ENCODE assay signal across 8 cellular contexts in the genomic region with DNA sequence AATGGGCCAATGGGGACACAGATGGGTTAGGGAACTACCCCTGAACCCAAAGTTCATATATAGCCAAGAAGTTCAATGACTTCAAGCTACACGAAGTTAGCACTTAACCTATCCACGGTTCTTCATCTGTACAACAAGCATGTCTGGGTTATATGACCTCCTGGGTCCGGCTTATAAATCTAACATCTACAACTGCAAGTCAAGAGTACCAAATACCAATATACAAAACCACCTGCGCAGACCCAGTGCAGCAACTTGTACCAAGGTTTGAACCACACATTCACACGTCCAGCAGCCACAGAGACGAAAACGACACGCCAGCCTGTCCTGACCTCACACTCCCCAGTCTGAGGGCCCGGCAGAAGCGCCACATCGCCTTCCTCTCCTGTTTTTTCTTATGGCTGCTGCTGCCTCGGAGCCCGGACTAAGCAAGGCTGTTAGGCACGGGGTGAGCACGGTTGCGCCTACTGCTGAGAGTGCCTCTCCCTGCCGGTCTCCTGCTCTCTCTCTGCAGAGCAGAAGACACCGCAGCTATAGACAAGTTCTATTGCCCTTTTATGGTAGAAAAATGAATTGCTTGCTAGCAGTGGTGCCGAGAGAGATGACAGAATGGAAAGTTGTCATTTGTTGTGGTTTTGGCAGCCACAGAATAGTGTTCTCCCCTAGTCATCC.
DNase-seq lines count a peak whose midpoint lies in the region; ATAC-seq and TF ChIP-seq lines count a peak whose summit lies in the region.

No MANE protein-coding gene starts in this region.

- TF ChIP-seq CTCF in osteoblast (IDR thresholded peaks at IDR 0.05; ENCODE audit: extremely low read depth, low read depth, low read length) (no peak), thoracic aorta (IDR thresholded peaks at IDR 0.05) (no peak)

- no peak overlapping the region for H2AFZ ChIP-seq in osteoblast (ENCODE audit: low read length)

- peak overlapping the region; percentile 76 for H3K4me2 ChIP-seq in osteoblast (ENCODE audit: insufficient read depth, low read length)

- peaks cover 30% of the 10 kb centered on the region for H3K79me2 ChIP-seq in osteoblast (ENCODE audit: insufficient read depth, low read length)

- no peaks in the 10 kb centered on the region for H3K27me3 ChIP-seq in effector memory CD4-positive, alpha-beta T cell (replicated peaks; ENCODE audit: control insufficient read depth, insufficient read depth, low read length, poor library complexity, severe bottlenecking)
- H3K27me3 ChIP-seq in osteoblast (ENCODE audit: insufficient read depth, low read length) (no peaks in the 10 kb centered on the region), thoracic aorta (replicated peaks; ENCODE audit: insufficient read depth) (no peaks in the 10 kb centered on the region)

- no peaks in the 10 kb centered on the region for H3K36me3 ChIP-seq in effector memory CD4-positive, alpha-beta T cell (ENCODE audit: control insufficient read depth, insufficient read depth, low read length)
- H3K36me3 ChIP-seq in osteoblast (ENCODE audit: insufficient read depth, low read length) (peaks cover 6% of the 10 kb centered on the region), thoracic aorta (no peaks in the 10 kb centered on the region)

- peak overlapping the region; percentile 55 for H3K4me3 ChIP-seq in effector memory CD4-positive, alpha-beta T cell (ENCODE audit: insufficient read depth, low read depth, low read length, poor library complexity, severe bottlenecking)
- H3K4me3 ChIP-seq in osteoblast (ENCODE audit: insufficient read depth, low read length), result peak overlapping the region; percentile 51
- H3K4me3 ChIP-seq in thoracic aorta, result peak overlapping the region; percentile 59

- peak; percentile 67 to 71 for DNase-seq in activated CD4-positive, alpha-beta T cell treated with anti-CD3 and anti-CD28 coated beads, Interleukin-2, amount 50 U/mL, for 4 hours
- peak; percentile 27 to 59 (median 40) for DNase-seq in effector memory CD4-positive, alpha-beta T cell
- DNase-seq in osteoblast (ENCODE audit: insufficient read length, low spot score, missing footprints) (no peak), thoracic aorta (ENCODE audit: low spot score) (no peak), COLO668 (lab: John Stamatoyannopoulos, UW; ENCODE audit: unreplicated experiment) (no peak), RKO (ENCODE audit: low spot score) (no peak)

- H3K27ac ChIP-seq in effector memory CD4-positive, alpha-beta T cell (ENCODE audit: insufficient read depth, low read length, poor library complexity, severe bottlenecking), result peak overlapping the region; percentile 76
- peak overlapping the region; percentile 99 for H3K27ac ChIP-seq in osteoblast (ENCODE audit: low read depth, low read length)
- peak overlapping the region; percentile 96 to 99 for H3K27ac ChIP-seq in thoracic aorta

- ATAC-seq in GM18909 (IDR thresholded peaks at IDR 0.05; ENCODE audit: poor library complexity, unreplicated experiment) (peak; percentile 45), HG03439 (IDR thresholded peaks at IDR 0.05; ENCODE audit: unreplicated experiment) (peak; percentile 42), thoracic aorta (ENCODE audit: insufficient number of reproducible peaks, low FRiP score, low read depth) (peak; percentile 12)

- H3K9me3 ChIP-seq in effector memory CD4-positive, alpha-beta T cell (ENCODE audit: control insufficient read depth, low read length), result no peaks in the 10 kb centered on the region
- H3K9me3 ChIP-seq in osteoblast (ENCODE audit: low read depth, low read length), result no peaks in the 10 kb centered on the region
- H3K9me3 ChIP-seq in thoracic aorta, result no peaks in the 10 kb centered on the region

- H4K20me1 ChIP-seq in osteoblast (ENCODE audit: insufficient read depth, low read length), result no peaks in the 10 kb centered on the region

- peaks cover 80% of the 10 kb centered on the region for H3K4me1 ChIP-seq in effector memory CD4-positive, alpha-beta T cell (ENCODE audit: control insufficient read depth, insufficient read depth, low read length, poor library complexity, severe bottlenecking)
- H3K4me1 ChIP-seq in osteoblast (ENCODE audit: insufficient read depth, low read length) (peaks cover 73% of the 10 kb centered on the region), thoracic aorta (ENCODE audit: control insufficient read depth in 1 of 2, low read depth in 2 of 2) (peaks cover 51 to 99% of the 10 kb centered on the region in 2 donors)

Comparison
In these comparisons a context has a peak if more than half of its experiments do, and no peak if none do; other contexts are left out.
1. DNase-seq: peak in activated CD4-positive, alpha-beta T cell treated with anti-CD3 and anti-CD28 coated beads, Interleukin-2, amount 50 U/mL, for 4 hours (2 of 2) and effector memory CD4-positive, alpha-beta T cell (3 of 3); none in osteoblast (single experiment), thoracic aorta (single experiment), COLO668 (single experiment) and RKO (single experiment).
2. Peak in every context shown above with its lines, with median percentiles within 50 percentile points of each other: ATAC-seq, H3K27ac ChIP-seq and H3K4me3 ChIP-seq.